Comparison of ENCODE assay signal across 1 cellular context in genomic region chr10:5243521-5243987, GRCh38.
TF ChIP-seq lines count a peak whose summit lies in the region.

No MANE protein-coding gene starts in this region.

TF ChIP-seq in HepG2, 621 proteins besides CTCF, POLR2A, EP300 and RAD21 (continued from another document and continues in another):
- TF ChIP-seq JUNB (CRISPR knock-in tag; IDR thresholded peaks at IDR 0.05; ENCODE audit: borderline replicate concordance) (no peak), NFIB (CRISPR knock-in tag; IDR thresholded peaks at IDR 0.05; ENCODE audit: borderline replicate concordance) (no peak), KDM6A (CRISPR knock-in tag; IDR thresholded peaks at IDR 0.05; ENCODE audit: low read depth) (peak; percentile 93), LBX2 (CRISPR knock-in tag; IDR thresholded peaks at IDR 0.05; ENCODE audit: borderline replicate concordance) (no peak), SYNCRIP (IDR thresholded peaks at IDR 0.05; ENCODE audit: insufficient read depth, low read depth, low read length) (no peak), REL (CRISPR knock-in tag; conservative IDR thresholded peaks at IDR 0.05) (no peak), RFXANK (CRISPR knock-in tag; IDR thresholded peaks at IDR 0.05) (no peak), ZUFSP (CRISPR knock-in tag; IDR thresholded peaks at IDR 0.05; ENCODE audit: borderline replicate concordance) (no peak), ATM (IDR thresholded peaks at IDR 0.05; ENCODE audit: borderline replicate concordance) (no peak), ZNF605 (CRISPR knock-in tag; IDR thresholded peaks at IDR 0.05) (no peak), ZNF652 (CRISPR knock-in tag; IDR thresholded peaks at IDR 0.05; ENCODE audit: borderline replicate concordance, low read depth) (peak; percentile 47; the same call in 1 of the 2 replicates), ZZZ3 (CRISPR knock-in tag; IDR thresholded peaks at IDR 0.05; ENCODE audit: borderline replicate concordance) (no peak), ZSCAN31 (CRISPR knock-in tag; IDR thresholded peaks at IDR 0.05; ENCODE audit: low read depth) (no peak), ZBTB7B (CRISPR knock-in tag; IDR thresholded peaks at IDR 0.05) (no peak), ZNF101 (CRISPR knock-in tag; IDR thresholded peaks at IDR 0.05; ENCODE audit: borderline replicate concordance, low read depth) (no peak), TRIM24 (CRISPR knock-in tag; IDR thresholded peaks at IDR 0.05) (peak; percentile 93), DBP (CRISPR knock-in tag; IDR thresholded peaks at IDR 0.05; ENCODE audit: not compliant biosample characterization) (no peak), RBM22 (optimal IDR thresholded peaks at IDR 0.05; ENCODE audit: low read length) (no peak), KDM5B (CRISPR knock-in tag; IDR thresholded peaks at IDR 0.05; ENCODE audit: borderline replicate concordance) (no peak), ZNF407 (CRISPR knock-in tag; IDR thresholded peaks at IDR 0.05; ENCODE audit: not compliant biosample characterization) (no peak), ZNF784 (CRISPR knock-in tag; IDR thresholded peaks at IDR 0.05; ENCODE audit: borderline replicate concordance) (0 out of 2 replicates have a peak, but pooled peaks have one; percentile 28), HMG20A (CRISPR knock-in tag; IDR thresholded peaks at IDR 0.05; ENCODE audit: borderline replicate concordance) (peak; percentile 92), SIX4 (CRISPR knock-in tag; IDR thresholded peaks at IDR 0.05) (peak; percentile 55; the same call in 1 of the 2 replicates), THAP11 (CRISPR knock-in tag; IDR thresholded peaks at IDR 0.05) (peak; percentile 77), TFE3 (CRISPR knock-in tag; IDR thresholded peaks at IDR 0.05) (no peak), ZNF639 (CRISPR knock-in tag; conservative IDR thresholded peaks at IDR 0.05) (no peak), ZNF121 (CRISPR knock-in tag; IDR thresholded peaks at IDR 0.05) (no peak), ZNF609 (CRISPR knock-in tag; IDR thresholded peaks at IDR 0.05; ENCODE audit: borderline replicate concordance) (peak; percentile 90), ZNF225 (CRISPR knock-in tag; IDR thresholded peaks at IDR 0.05) (no peak), SOX13 (IDR thresholded peaks at IDR 0.05) (peak; percentile 70), SOX13 (CRISPR knock-in tag; conservative IDR thresholded peaks at IDR 0.05 in 1 of 2, IDR thresholded peaks at IDR 0.05 in 1 of 2) (peak in 1 of 2 experiments; percentile 93; a peak in 2 of 4 replicates), ARHGAP35 (CRISPR knock-in tag; IDR thresholded peaks at IDR 0.05; ENCODE audit: borderline replicate concordance) (no peak), CERS6 (CRISPR knock-in tag; IDR thresholded peaks at IDR 0.05) (no peak), ZBTB43 (CRISPR knock-in tag; conservative IDR thresholded peaks at IDR 0.05) (peak; percentile 56; the same call in 1 of the 2 replicates), ZNF136 (CRISPR knock-in tag; IDR thresholded peaks at IDR 0.05; ENCODE audit: low read depth) (no peak), HOXA5 (CRISPR knock-in tag; IDR thresholded peaks at IDR 0.05) (peak; percentile 96), CCAR2 (optimal IDR thresholded peaks at IDR 0.05; ENCODE audit: low read depth, low read length) (no peak)
